Comparison of ENCODE assay signal across 9 cellular contexts in the genomic region with DNA sequence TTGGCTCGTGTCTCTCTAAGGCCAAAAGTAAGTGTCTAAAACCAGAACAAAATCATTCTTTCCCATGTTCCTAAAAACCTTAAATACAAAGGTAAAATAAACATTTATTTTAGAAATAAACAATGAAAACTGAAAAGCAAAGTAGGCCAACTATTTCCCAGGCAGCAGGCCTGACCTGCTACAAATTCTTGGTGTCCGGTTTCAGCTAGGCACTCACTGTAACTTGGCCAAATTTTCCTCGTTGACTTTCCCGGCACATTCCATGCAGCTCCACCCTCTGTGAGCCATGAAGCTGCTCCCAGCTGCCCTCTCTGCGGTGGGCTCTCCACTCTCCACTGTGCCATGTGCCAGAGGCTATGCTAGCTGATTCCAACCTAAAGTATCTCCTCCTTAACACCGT. TPM values are rescaled to one million over a fixed set of nuclear protein-coding genes. Genes with fewer than 3 reads are reported as not detected.
DNase-seq lines count a peak whose midpoint lies in the region; ATAC-seq, FAIRE-seq and TF ChIP-seq lines count a peak whose summit lies in the region.
"Had no signal": no experiment of that assay in that cellular context is flagged by ENCODE, and none has a peak within 500 bp of the region (broad histone marks: within the 10 kb centered on the region; RNA-seq: fewer than 3 reads in every experiment).

No MANE protein-coding gene starts in this region.

- no peak overlapping the region for H3K9ac ChIP-seq in HCT116 (ENCODE audit: low read length)
- no peak overlapping the region for H3K9ac ChIP-seq in mammary epithelial cell (ENCODE audit: insufficient read depth, low read length)
- peak overlapping the region in 2 of 3 donors; percentile 27 to 40 for H3K9ac ChIP-seq in skeletal muscle tissue (ENCODE audit: low read depth in 1 of 3, low read length in 3 of 3)
- H3K9ac ChIP-seq in kidney (ENCODE audit: low read length in 2 of 2) = no peak overlapping the region

- H3K4me3 ChIP-seq in HCT116 (replicated peaks in 1 of 2; ENCODE audit: low read depth in 1 of 2, low read length in 2 of 2) (no peak overlapping the region), mammary epithelial cell (replicated peaks in 1 of 3; ENCODE audit: insufficient read depth in 1 of 3, low read depth in 2 of 3, low read length in 3 of 3) (no peak overlapping the region), skeletal muscle tissue (ENCODE audit: low read length in 3 of 3) (peak overlapping the region; percentile 9 to 23 (median 14)), kidney (ENCODE audit: low read length in 2 of 2) (no peak overlapping the region)

- H3K9me2 ChIP-seq in HCT116 (ENCODE audit: insufficient read depth) = no peaks in the 10 kb centered on the region

- no TSS peak for BruUV-seq in HCT116 (replicated peaks; lab: Mats Ljungman, UMichigan)
- no TSS peak for BruUV-seq in mammary epithelial cell (replicated peaks; lab: Mats Ljungman, UMichigan)

- no peak for FAIRE-seq in kidney (lab: Jason Lieb, UNC)

- DNase-seq in HCT116 (ENCODE audit: low read depth, low spot score) (no peak), mammary epithelial cell (no peak), iPS-NIHi7 (ENCODE audit: extremely low spot score) (peak; percentile 28), kidney (no peak), SK-N-DZ (ENCODE audit: low spot score) (no peak)
- no peak for DNase-seq in activated CD8-positive, alpha-beta memory T cell treated with anti-CD3 and anti-CD28 coated beads, Interleukin-2, amount 50 U/mL, for 4 hours
- DNase-seq: activated T-cell treated with anti-CD3 and anti-CD28 coated beads, Interleukin-2, amount 50 U/mL, for 72 hours had no signal

- H3K27me3 ChIP-seq in HCT116 (ENCODE audit: insufficient read depth, low read length) (no peaks in the 10 kb centered on the region), mammary epithelial cell (ENCODE audit: insufficient read depth, low read length) (no peaks in the 10 kb centered on the region), skeletal muscle tissue (ENCODE audit: control insufficient read depth in 3 of 3, insufficient read depth in 3 of 3, low read length in 3 of 3) (no peaks in the 10 kb centered on the region)

- no peaks in the 10 kb centered on the region for H3K36me3 ChIP-seq in HCT116 (ENCODE audit: control insufficient read depth in 1 of 2, insufficient read depth in 2 of 2, low read length in 2 of 2)
- H3K36me3 ChIP-seq in mammary epithelial cell (ENCODE audit: insufficient read depth, low read length) = no peaks in the 10 kb centered on the region
- no peaks in the 10 kb centered on the region for H3K36me3 ChIP-seq in skeletal muscle tissue (ENCODE audit: control insufficient read depth in 3 of 3, insufficient read depth in 3 of 3, low read length in 3 of 3)
- no peaks in the 10 kb centered on the region for H3K36me3 ChIP-seq in kidney (ENCODE audit: control insufficient read depth in 1 of 2, insufficient read depth in 2 of 2, low read length in 2 of 2)

- in situ Hi-C loops in mammary epithelial cell (cut with MboI; ENCODE audit: low sequenced_read_pairs in 2 of 2) = no loop called here

- no peak for TF ChIP-seq CTCF in HCT116 (IDR thresholded peaks at IDR 0.05 in 2 of 3, conservative IDR thresholded peaks at IDR 0.05 in 1 of 3; ENCODE audit: borderline replicate concordance in 1 of 3, insufficient read depth in 1 of 3, low read depth in 2 of 3, low read length in 2 of 3)
- TF ChIP-seq CTCF in mammary epithelial cell (conservative IDR thresholded peaks at IDR 0.05 in 1 of 2, IDR thresholded peaks at IDR 0.05 in 1 of 2; ENCODE audit: extremely low read depth in 1 of 2, insufficient read depth in 1 of 2, low read depth in 1 of 2, low read length in 2 of 2) = no peak
- no peak for TF ChIP-seq CTCF in kidney (IDR thresholded peaks at IDR 0.05; ENCODE audit: borderline replicate concordance, extremely low read depth, insufficient read depth)

- H3K4me2 ChIP-seq in HCT116 (ENCODE audit: low read length) = no peak overlapping the region
- no peak overlapping the region for H3K4me2 ChIP-seq in mammary epithelial cell (ENCODE audit: insufficient read depth, low read depth, low read length)

- 12% methylated on average over 6 of the region's 6 CpGs for WGBS in mammary epithelial cell (ENCODE audit: low coverage, missing lambda C conversion rate)

- RAD21 ChIA-PET in HCT116 (lab: Charles Lee; ENCODE audit: low non-redundant PET in 1 of 2, low total read pairs in 2 of 2, uncharacterized antibody in 2 of 2, unreplicated experiment in 2 of 2) = no interaction called here

- H3K27ac ChIP-seq in HCT116 (ENCODE audit: low read depth, low read length) = no peak overlapping the region
- no peak overlapping the region for H3K27ac ChIP-seq in mammary epithelial cell (ENCODE audit: insufficient read depth, low read depth, low read length)
- H3K27ac ChIP-seq in skeletal muscle tissue (ENCODE audit: low read depth, low read length) = no peak overlapping the region
- H3K27ac ChIP-seq in kidney (ENCODE audit: low read depth in 2 of 2, low read length in 2 of 2) = peak overlapping the region in 1 of 2 donors; percentile 1

- H3K4me1 ChIP-seq in HCT116 (ENCODE audit: control insufficient read depth in 1 of 2, insufficient read depth in 2 of 2, low read length in 2 of 2) = peaks cover 10 to 16% of the 10 kb centered on the region in 2 experiments; a peak in 2 of 4 replicates
- peaks cover 8% of the 10 kb centered on the region for H3K4me1 ChIP-seq in mammary epithelial cell (ENCODE audit: insufficient read depth, low read length)
- H3K4me1 ChIP-seq in skeletal muscle tissue (ENCODE audit: control insufficient read depth in 3 of 3, insufficient read depth in 3 of 3, low read length in 3 of 3) = peaks cover 22 to 29% (median 27%) of the 10 kb centered on the region in 3 donors
- H3K4me1 ChIP-seq in kidney (ENCODE audit: control insufficient read depth in 1 of 2, insufficient read depth in 1 of 2, low read depth in 1 of 2, low read length in 2 of 2) = peaks cover 3 to 11% of the 10 kb centered on the region in 2 donors

- H4K20me1 ChIP-seq in HCT116 (ENCODE audit: insufficient read depth) = no peaks in the 10 kb centered on the region
- no peaks in the 10 kb centered on the region for H4K20me1 ChIP-seq in mammary epithelial cell (ENCODE audit: insufficient read depth, low read length)

- TF ChIP-seq POLR2A in HCT116 (IDR thresholded peaks at IDR 0.05; ENCODE audit: borderline replicate concordance, extremely low read depth, insufficient read depth, insufficient read length) = no peak

- dilution Hi-C loops in mammary epithelial cell (cut with HindIII; ENCODE audit: low sequenced_read_pairs) = no loop called here

- H3K9me3 ChIP-seq in HCT116 (ENCODE audit: control insufficient read depth in 1 of 2, insufficient read depth in 1 of 2, low read depth in 1 of 2, low read length in 2 of 2) (no peaks in the 10 kb centered on the region), mammary epithelial cell (replicated peaks; ENCODE audit: insufficient read depth, low read length) (no peaks in the 10 kb centered on the region), skeletal muscle tissue (ENCODE audit: control insufficient read depth in 3 of 3, low read length in 3 of 3) (no peaks in the 10 kb centered on the region), kidney (ENCODE audit: control insufficient read depth in 1 of 2, low read length in 2 of 2) (no peaks in the 10 kb centered on the region)

- H2AFZ ChIP-seq in HCT116 (ENCODE audit: low read depth, low read length, poor library complexity, severe bottlenecking) (no peak overlapping the region), mammary epithelial cell (ENCODE audit: low read depth, low read length) (peak overlapping the region; percentile 58)

- intact Hi-C loops in HCT116 (cut with micrococcal nuclease) (no loop called here), mammary epithelial cell (cut with micrococcal nuclease) (no loop called here), kidney (cut with DNase I) (no loop called here)

- CTCF ChIA-PET in HCT116 (lab: Charles Lee) (no interaction called here), mammary epithelial cell (lab: Charles Lee; ENCODE audit: low non-redundant PET) (no interaction called here)

- no peak for TF ChIP-seq RAD21 in HCT116 (IDR thresholded peaks at IDR 0.05; ENCODE audit: low read depth)

- H3K79me2 ChIP-seq in HCT116 (ENCODE audit: insufficient read depth, low read length) (no peaks in the 10 kb centered on the region), mammary epithelial cell (ENCODE audit: insufficient read depth, low read length) (no peaks in the 10 kb centered on the region)

- POLR2A ChIA-PET in HCT116 (lab: Charles Lee) = no interaction called here

- ATAC-seq in HCT116 (0 out of 2 replicates have a peak, but pooled peaks have one; percentile 42), GM21526 (IDR thresholded peaks at IDR 0.05; ENCODE audit: low FRiP score, unreplicated experiment) (no peak)
- ATAC-seq: activated T-cell treated with anti-CD3 and anti-CD28 coated beads, Interleukin-2, amount 50 U/mL, for 72 hours had no signal

RNA-seq across cellular contexts. Expression of gene CDRT4, which starts 4.1 kb away (rescaled TPM):
- total RNA-seq in HCT116 (2021; ENCODE audit: unreplicated experiment) = 6.2 TPM
- polyA plus RNA-seq in HCT116 (2012) = 2.8 and 3.7 TPM in 2 replicates
- 1 to 10 TPM; 2.3 to 8.0 TPM for total RNA-seq in mammary epithelial cell
- 0.45 TPM for polyA plus RNA-seq in mammary epithelial cell
- 0.83 TPM for polyA minus RNA-seq in mammary epithelial cell
- 1.6 TPM for total RNA-seq in skeletal muscle tissue
- 8.0 TPM for total RNA-seq in kidney
- polyA plus RNA-seq in kidney (ENCODE audit: insufficient read depth, low read depth, low replicate concordance) = 4.6 TPM
- polyA plus RNA-seq in SK-N-DZ (2014; cell fraction: cytosol; rRNA removed) = 0.61 TPM in 1 of 2 replicates, not detected in the other
- 3.2 and 6.0 TPM in 2 replicates for polyA plus RNA-seq in SK-N-DZ (2014; cell fraction: nucleus; rRNA removed)

Comparison
In these comparisons a context has a peak if more than half of its experiments do, and no peak if none do; other contexts are left out.
1. H3K4me3 ChIP-seq: peak in skeletal muscle tissue (3 of 3); none in HCT116 (0 of 2), mammary epithelial cell (0 of 3) and kidney (0 of 2).
2. H3K9ac ChIP-seq: peak in skeletal muscle tissue (2 of 3); none in HCT116 (single experiment), mammary epithelial cell (single experiment) and kidney (0 of 2).